Comparison of ENCODE assay signal across 8 cellular contexts in the genomic region with DNA sequence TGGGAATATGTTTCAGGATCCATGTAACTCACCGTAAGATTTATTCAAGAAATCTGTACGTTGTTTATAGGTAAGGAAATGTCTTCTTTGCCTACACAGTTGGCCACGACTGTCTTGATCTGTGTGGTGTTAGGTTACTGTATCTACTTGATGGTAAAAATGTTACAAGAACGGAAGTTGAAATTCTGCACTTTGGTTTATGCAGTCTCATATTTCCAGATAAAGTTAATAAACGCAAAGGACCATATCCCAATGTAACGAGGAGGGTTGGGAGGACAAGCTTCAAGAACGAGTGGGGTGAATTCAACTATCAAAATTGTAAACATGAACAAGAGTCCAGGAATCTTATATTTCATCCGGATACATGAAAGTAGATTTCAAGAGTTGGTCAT. TPM values are rescaled to one million over a fixed set of nuclear protein-coding genes. Genes with fewer than 3 reads are reported as not detected.
DNase-seq lines count a peak whose midpoint lies in the region; ATAC-seq and TF ChIP-seq lines count a peak whose summit lies in the region.

No MANE protein-coding gene starts in this region.

- no peak for ATAC-seq in Panc1
- ATAC-seq in HG03280 (IDR thresholded peaks at IDR 0.05; ENCODE audit: unreplicated experiment), result no peak
- no peak for ATAC-seq in HG03520 (IDR thresholded peaks at IDR 0.05; ENCODE audit: unreplicated experiment)

- TF ChIP-seq CTCF in GM12875 (IDR thresholded peaks at IDR 0.05; ENCODE audit: borderline replicate concordance, insufficient read depth, low read depth, low read length), result no peak
- TF ChIP-seq CTCF in Panc1 (IDR thresholded peaks at IDR 0.05), result no peak
- TF ChIP-seq CTCF in neutrophil (IDR thresholded peaks at IDR 0.05), result no peak

- H3K27ac ChIP-seq in Panc1 (ENCODE audit: low read length) (peak overlapping the region; percentile 85), epithelial cell of prostate (peak overlapping the region; percentile 82), neutrophil (peak overlapping the region; percentile 99)

- POLR2A ChIA-PET in Panc1 (lab: Charles Lee), result no interaction called here

- intact Hi-C loops in Panc1 (cut with micrococcal nuclease; ENCODE audit: unreplicated experiment), result no loop called here

- CTCF ChIA-PET in Panc1 (lab: Charles Lee), result interaction anchor here (1.7 kb wide), 1 partner anchor 50 kb away, joined by 5 read pairs; a partner anchor contains a TSS

- H3K9me3 ChIP-seq in Panc1 (ENCODE audit: control insufficient read depth, insufficient read depth, low read depth, low read length), result no peaks in the 10 kb centered on the region
- no peaks in the 10 kb centered on the region for H3K9me3 ChIP-seq in neutrophil

- in situ Hi-C loops in Panc1 (cut with HindIII; ENCODE audit: low pct_unique_long_range_greater_than_20kb, low sequenced_read_pairs), result no loop called here

- no peak for DNase-seq in Panc1 (ENCODE audit: low read depth, low spot score)
- no peak for DNase-seq in epithelial cell of prostate (ENCODE audit: low read depth, low spot score)
- no peak for DNase-seq in stimulated activated CD4-positive, alpha-beta T cell treated with anti-CD3 and anti-CD28 coated beads, Interleukin-4, amount 100 ng/mL, for 24 hours
- no peak for DNase-seq in H4 (ENCODE audit: low spot score)

- H3K4me3 ChIP-seq in GM12875 (ENCODE audit: low read depth, low read length) (peak overlapping the region; percentile 96), Panc1 (ENCODE audit: low read depth in 2 of 2, low read length in 2 of 2) (peak overlapping the region; percentile 58 to 80), neutrophil (ENCODE audit: low read depth in 1 of 2, low read length in 1 of 2) (peak overlapping the region; percentile 84 to 86)

- no TSS peak for BruUV-seq in Panc1 (replicated peaks; lab: Mats Ljungman, UMichigan)

- no peaks in the 10 kb centered on the region for H3K36me3 ChIP-seq in Panc1 (ENCODE audit: control insufficient read depth, insufficient read depth, low read length)
- no peaks in the 10 kb centered on the region for H3K36me3 ChIP-seq in neutrophil

- H3K27me3 ChIP-seq in Panc1 (ENCODE audit: control insufficient read depth, insufficient read depth, low read length), result no peaks in the 10 kb centered on the region
- H3K27me3 ChIP-seq in neutrophil, result peaks cover 8% of the 10 kb centered on the region

- H3K4me1 ChIP-seq in Panc1 (ENCODE audit: control insufficient read depth, insufficient read depth, low read length) (peaks cover 17% of the 10 kb centered on the region), neutrophil (ENCODE audit: control insufficient read depth in 1 of 2, insufficient read depth in 1 of 2, low read depth in 1 of 2, low read length in 1 of 2) (peaks cover 23 to 28% of the 10 kb centered on the region in 2 experiments)

RNA-seq across cellular contexts. Expression of a gene that starts 1.0 kb away (rescaled TPM):
- total RNA-seq in Panc1 (2021; ENCODE audit: unreplicated experiment), result 18.2 TPM
- 4.4 TPM for polyA plus RNA-seq in Panc1 (2012; ENCODE audit: insufficient read length)
- total RNA-seq in H4 (2014; rRNA removed; shearing (Covaris generic)), result 4.3 and 9.3 TPM in 2 replicates

RNA-seq across cellular contexts. Expression of a gene that starts 50.6 kb away (rescaled TPM):
- 208 TPM for total RNA-seq in Panc1 (2021; ENCODE audit: unreplicated experiment)
- polyA plus RNA-seq in Panc1 (2012; ENCODE audit: insufficient read length), result 218 TPM
- 116 and 193 TPM in 2 replicates for total RNA-seq in H4 (2014; rRNA removed; shearing (Covaris generic))

RNA-seq across cellular contexts. Expression of a gene that starts 51.4 kb away (rescaled TPM):
- total RNA-seq in Panc1 (2021; ENCODE audit: unreplicated experiment), result 89.6 TPM
- polyA plus RNA-seq in Panc1 (2012; ENCODE audit: insufficient read length), result 23.8 TPM
- 52.5 and 73.4 TPM in 2 replicates for total RNA-seq in H4 (2014; rRNA removed; shearing (Covaris generic))
